In genomic region chr16:9012848-9013507, GRCh38 we compare ENCODE assay signal across 12 cellular contexts. TPM values are rescaled to one million over a fixed set of nuclear protein-coding genes. Genes with fewer than 3 reads are reported as not detected.
DNase-seq lines count a peak whose midpoint lies in the region; ATAC-seq, FAIRE-seq and TF ChIP-seq lines count a peak whose summit lies in the region.
"Had no signal": no experiment of that assay in that cellular context is flagged by ENCODE, and none has a peak within 500 bp of the region (broad histone marks: within the 10 kb centered on the region; RNA-seq: fewer than 3 reads in every experiment).

No MANE protein-coding gene starts in this region.

- no peak for FAIRE-seq in K562 (lab: Jason Lieb, UNC)

- CTCF ChIA-PET in K562 (lab: Yijun Ruan, JAX; ENCODE audit: low intra/inter-chr PET ratio), result no interaction called here

- H3K9ac ChIP-seq in HUES48 (ENCODE audit: low read depth, low read length), result no peak overlapping the region
- no peak overlapping the region for H3K9ac ChIP-seq in K562 (ENCODE audit: insufficient read depth in 1 of 2, low read depth in 2 of 2, low read length in 2 of 2)

- peaks cover 3% of the 10 kb centered on the region; the same call in 1 of the 2 replicates for H3K4me1 ChIP-seq in HUES48 (ENCODE audit: control insufficient read depth, insufficient read depth, low read length)
- peaks cover 3 to 12% of the 10 kb centered on the region in 2 experiments; a peak in 3 of 5 replicates for H3K4me1 ChIP-seq in K562 (replicated peaks in 1 of 2; ENCODE audit: control insufficient read depth in 2 of 2, insufficient read depth in 2 of 2, low read length in 2 of 2)
- H3K4me1 ChIP-seq in left lung, result peaks cover 0 to 14% of the 10 kb centered on the region in 2 donors

- H3K36me3 Mint-ChIP-seq in naive B cell, result peaks cover 6 to 9% of the 10 kb centered on the region in 2 donors
- no peaks in the 10 kb centered on the region for H3K36me3 Mint-ChIP-seq in effector memory CD8-positive, alpha-beta T cell (ENCODE audit: insufficient read depth)

- no peak for TF ChIP-seq RAD21 in K562 (CRISPR knock-in tag; conservative IDR thresholded peaks at IDR 0.05 in 1 of 2, IDR thresholded peaks at IDR 0.05 in 1 of 2)

- H3K9me1 ChIP-seq in K562 (ENCODE audit: control insufficient read depth, insufficient read depth, low read length), result no peaks in the 10 kb centered on the region

- H3K4me3 ChIP-seq in HUES48 (ENCODE audit: low read depth, low read length) (peak overlapping the region; percentile 11; the same call in 1 of the 2 replicates), K562 (no peak overlapping the region), left lung (no peak overlapping the region)
- H3K4me3 ChIP-seq: SJSA1, spleen, thoracic aorta had no signal

- 47% methylated on average over 12 of the region's 28 CpGs for WGBS in K562 (ENCODE audit: insufficient coverage, low coverage, missing lambda C conversion rate)

- TF ChIP-seq CTCF in K562 (IDR thresholded peaks at IDR 0.05 in 2 of 3, conservative IDR thresholded peaks at IDR 0.05 in 1 of 3; ENCODE audit: insufficient read depth in 2 of 3, low read depth in 1 of 3, low read length in 3 of 3) (peak in 1 of 3 experiments; percentile 31; a peak in 2 of 6 replicates), left lung (IDR thresholded peaks at IDR 0.05) (no peak)

- no peak overlapping the region for H3K4me3 Mint-ChIP-seq in naive B cell
- H3K4me3 Mint-ChIP-seq in effector memory CD8-positive, alpha-beta T cell, result no peak overlapping the region

- in situ Hi-C loops in K562 (cut with MboI), result loop anchor here (10.0 kb wide), 1 partner anchor 348 kb away; no protein-coding TSS in a partner anchor

- TF ChIP-seq EP300 in K562 (IDR thresholded peaks at IDR 0.05; ENCODE audit: low read length), result no peak

- intact Hi-C loops in K562 (cut with micrococcal nuclease) (no loop called here), left lung (cut with DNase I) (no loop called here)

- POLR2A ChIA-PET in K562 (lab: Yijun Ruan, JAX), result interaction anchor here (0.5 to 0.6 kb wide), 2 partner anchors 9 to 15 kb away, joined by 3 read pairs; no protein-coding TSS in a partner anchor

- no peaks in the 10 kb centered on the region for H4K20me1 ChIP-seq in K562 (replicated peaks; ENCODE audit: control insufficient read depth, insufficient read depth, low read length)

- no peak for ATAC-seq in K562
- ATAC-seq in naive B cell (ENCODE audit: low read depth in 2 of 2), result no peak
- no peak for ATAC-seq in left lung
- ATAC-seq in HG02884 (IDR thresholded peaks at IDR 0.05; ENCODE audit: unreplicated experiment), result no peak
- no peak for ATAC-seq in effector memory CD8-positive, alpha-beta T cell (replicated peaks)

- no peaks in the 10 kb centered on the region for H3K79me2 ChIP-seq in K562 (ENCODE audit: control insufficient read depth, insufficient read depth, low read length)

- H3K36me3 ChIP-seq in HUES48 (ENCODE audit: control insufficient read depth, insufficient read depth, low read length) (no peaks in the 10 kb centered on the region), K562 (ENCODE audit: control insufficient read depth, insufficient read depth, low read length) (no peaks in the 10 kb centered on the region), left lung (no peaks in the 10 kb centered on the region)
- H3K36me3 ChIP-seq: SJSA1, spleen, thoracic aorta had no signal

- H2AFZ ChIP-seq in K562 (ENCODE audit: low read depth, low read length), result no peak overlapping the region

- H3K27ac Mint-ChIP-seq in naive B cell, result no peak overlapping the region
- H3K27ac Mint-ChIP-seq in effector memory CD8-positive, alpha-beta T cell, result no peak overlapping the region

- H3K27ac ChIP-seq in HUES48 (ENCODE audit: low read depth, low read length) (no peak overlapping the region), K562 (ENCODE audit: extremely low read depth, low read depth, low read length) (no peak overlapping the region), left lung (no peak overlapping the region)
- H3K27ac ChIP-seq: 22Rv1, SJSA1, spleen, thoracic aorta had no signal

- H3K27me3 ChIP-seq in HUES48 (ENCODE audit: control insufficient read depth, insufficient read depth, low read length), result no peaks in the 10 kb centered on the region
- peaks cover 3 to 17% of the 10 kb centered on the region in 2 experiments; a peak in 4 of 5 replicates for H3K27me3 ChIP-seq in K562 (ENCODE audit: control insufficient read depth in 2 of 2, insufficient read depth in 2 of 2, low read length in 2 of 2)
- peaks cover 0 to 37% of the 10 kb centered on the region in 2 donors for H3K27me3 ChIP-seq in left lung
- H3K27me3 ChIP-seq: SJSA1 had no signal

- H3K4me2 ChIP-seq in K562 (ENCODE audit: insufficient read depth, low read length), result no peak overlapping the region

- H3K9me3 ChIP-seq in HUES48 (ENCODE audit: control insufficient read depth, insufficient read depth, low read length) (peaks cover 6% of the 10 kb centered on the region), K562 (replicated peaks; ENCODE audit: control insufficient read depth, insufficient read depth, low read depth, low read length) (peaks cover 8% of the 10 kb centered on the region), left lung (peaks cover 0 to 8% of the 10 kb centered on the region in 2 donors)

- no peak for TF ChIP-seq POLR2A in K562 (conservative IDR thresholded peaks at IDR 0.05)

- peaks cover 11 to 40% (median 22%) of the 10 kb centered on the region in 3 donors for H3K27me3 Mint-ChIP-seq in naive B cell
- peaks cover 17 to 34% of the 10 kb centered on the region in 2 donors for H3K27me3 Mint-ChIP-seq in effector memory CD8-positive, alpha-beta T cell

- DNase-seq in DMS53 (lab: John Stamatoyannopoulos, UW) (peak; percentile 10), DMS53 treated with DMSO at 0.1 percent for 48 hours (lab: John Stamatoyannopoulos, UW; ENCODE audit: unreplicated experiment) (no peak), K562 (ENCODE audit: extremely low read depth in 1 of 4, low spot score in 3 of 4) (peak in 1 of 4 experiments; percentile 15), naive B cell (peak; percentile 11), left lung (no peak)
- DNase-seq in effector memory CD8-positive, alpha-beta T cell, result no peak
- DNase-seq: spleen had no signal

- peaks cover 8 to 13% (median 10%) of the 10 kb centered on the region in 3 donors for H3K4me1 Mint-ChIP-seq in naive B cell
- peaks cover 4 to 8% of the 10 kb centered on the region in 2 donors for H3K4me1 Mint-ChIP-seq in effector memory CD8-positive, alpha-beta T cell (ENCODE audit: low read depth in 2 of 2)

- no TSS peak for BruUV-seq in K562 (replicated peaks; lab: Mats Ljungman, UMichigan)

- H3K9me3 Mint-ChIP-seq in naive B cell, result peaks cover 6 to 24% (median 13%) of the 10 kb centered on the region in 7 donors
- H3K9me3 Mint-ChIP-seq in effector memory CD8-positive, alpha-beta T cell, result peaks cover 4 to 7% of the 10 kb centered on the region in 2 donors

TF ChIP-seq in K562, 482 proteins besides CTCF, POLR2A, EP300 and RAD21:
- TF ChIP-seq ZNF121 (CRISPR knock-in tag; conservative IDR thresholded peaks at IDR 0.05), result peak; percentile 81
- no peak for TF ChIP-seq ZFP36 (IDR thresholded peaks at IDR 0.05; ENCODE audit: low read depth, low read length, partially characterized antibody)

RNA-seq across cellular contexts. Expression of gene USP7, which starts 49.3 kb away (rescaled TPM):
- total RNA-seq in K562 (2011; cell fraction: chromatin; rRNA removed; ENCODE audit: low replicate concordance), result 244 and 295 TPM in 2 replicates
- 93.6 and 101 TPM in 2 replicates for total RNA-seq in K562 (2011; cell fraction: nucleolus; rRNA removed)
- 137 and 186 TPM in 2 replicates for total RNA-seq in K562 (2011; cell fraction: nucleoplasm; rRNA removed)
- total RNA-seq in K562 (2014; rRNA removed) (57.9 and 62.9 TPM in 2 replicates), K562 (2014; rRNA removed; fragmentation: Illumina TruSeq; extraction: Trizol) (57.2 and 70.7 TPM in 2 replicates), K562 (2015; rRNA removed; fragmentation: Illumina TruSeq; extraction: Trizol) (57.2 and 59.0 TPM in 2 replicates), K562 (2021) (122 and 145 TPM in 2 replicates), left lung (10 to 100 TPM; 70.4 to 98.4 TPM)
- polyA plus RNA-seq in K562 (2011; rRNA removed) (41.3 and 61.6 TPM in 2 replicates), K562 (2014; fragmentation: Illumina TruSeq; extraction: Trizol) (99.4 and 105 TPM in 2 replicates), K562 (2014; fragmentation: Nextera tagmentation; extraction: Ambion mirVana) (10 to 100 TPM; 17.1 to 27.2 TPM), K562 (2014; rRNA removed) (59.8 and 67.5 TPM in 2 replicates), naive B cell (ENCODE audit: low read depth in 6 of 6) (10 to 100 TPM in 4 of 6 donors, 1 to 10 TPM in 2; 4.4 to 21.5 (median 12.2) TPM)
- 7.9 and 16.6 TPM in 2 replicates for polyA plus RNA-seq in K562 (2011; cell fraction: cytosol; rRNA removed)
- polyA plus RNA-seq in K562 (2011; cell fraction: nucleus; rRNA removed), result 99.3 and 104 TPM in 2 replicates
- 52.2 and 73.8 TPM in 2 replicates for polyA plus RNA-seq in K562 (2012)
- polyA minus RNA-seq in K562 (2011; rRNA and poly(A)+ RNA removed), result 81.7 and 93.4 TPM in 2 replicates
- 52.1 and 68.3 TPM in 2 replicates for polyA minus RNA-seq in K562 (2011; cell fraction: cytosol; rRNA and poly(A)+ RNA removed)
- polyA minus RNA-seq in K562 (2011; cell fraction: nucleus; rRNA and poly(A)+ RNA removed), result 61.3 and 130 TPM in 2 replicates

Comparison
In these comparisons a context has a peak if more than half of its experiments do, and no peak if none do; other contexts are left out.
1. DNase-seq: peak in DMS53 (single experiment) and naive B cell (single experiment); none in DMS53 treated with DMSO at 0.1 percent for 48 hours (single experiment), left lung (0 of 2) and effector memory CD8-positive, alpha-beta T cell (0 of 3).